Comparison of ENCODE assay signal across 1 cellular context in genomic region chr14:104118006-104118844, GRCh38.
TF ChIP-seq lines count a peak whose summit lies in the region.

No MANE protein-coding gene starts in this region.

TF ChIP-seq in WTC11, 78 proteins besides CTCF, POLR2A, EP300 and RAD21 (continued from another document):
- TF ChIP-seq, protein P1, sequence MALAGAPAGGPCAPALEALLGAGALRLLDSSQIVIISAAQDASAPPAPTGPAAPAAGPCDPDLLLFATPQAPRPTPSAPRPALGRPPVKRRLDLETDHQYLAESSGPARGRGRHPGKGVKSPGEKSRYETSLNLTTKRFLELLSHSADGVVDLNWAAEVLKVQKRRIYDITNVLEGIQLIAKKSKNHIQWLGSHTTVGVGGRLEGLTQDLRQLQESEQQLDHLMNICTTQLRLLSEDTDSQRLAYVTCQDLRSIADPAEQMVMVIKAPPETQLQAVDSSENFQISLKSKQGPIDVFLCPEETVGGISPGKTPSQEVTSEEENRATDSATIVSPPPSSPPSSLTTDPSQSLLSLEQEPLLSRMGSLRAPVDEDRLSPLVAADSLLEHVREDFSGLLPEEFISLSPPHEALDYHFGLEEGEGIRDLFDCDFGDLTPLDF (CRISPR knock-in tag; IDR thresholded peaks at IDR 0.05), result no peak
- TF ChIP-seq CREB1 (CRISPR knock-in tag; IDR thresholded peaks at IDR 0.05) (no peak), CREM (CRISPR knock-in tag; IDR thresholded peaks at IDR 0.05) (no peak), NFYB (CRISPR knock-in tag; conservative IDR thresholded peaks at IDR 0.05; ENCODE audit: low read depth) (no peak), ESRRA (CRISPR knock-in tag; IDR thresholded peaks at IDR 0.05; ENCODE audit: borderline replicate concordance) (no peak), ZBTB21 (CRISPR knock-in tag; IDR thresholded peaks at IDR 0.05; ENCODE audit: borderline replicate concordance) (no peak), ZNF671 (CRISPR knock-in tag; IDR thresholded peaks at IDR 0.05) (no peak)
- TF ChIP-seq, protein P2, sequence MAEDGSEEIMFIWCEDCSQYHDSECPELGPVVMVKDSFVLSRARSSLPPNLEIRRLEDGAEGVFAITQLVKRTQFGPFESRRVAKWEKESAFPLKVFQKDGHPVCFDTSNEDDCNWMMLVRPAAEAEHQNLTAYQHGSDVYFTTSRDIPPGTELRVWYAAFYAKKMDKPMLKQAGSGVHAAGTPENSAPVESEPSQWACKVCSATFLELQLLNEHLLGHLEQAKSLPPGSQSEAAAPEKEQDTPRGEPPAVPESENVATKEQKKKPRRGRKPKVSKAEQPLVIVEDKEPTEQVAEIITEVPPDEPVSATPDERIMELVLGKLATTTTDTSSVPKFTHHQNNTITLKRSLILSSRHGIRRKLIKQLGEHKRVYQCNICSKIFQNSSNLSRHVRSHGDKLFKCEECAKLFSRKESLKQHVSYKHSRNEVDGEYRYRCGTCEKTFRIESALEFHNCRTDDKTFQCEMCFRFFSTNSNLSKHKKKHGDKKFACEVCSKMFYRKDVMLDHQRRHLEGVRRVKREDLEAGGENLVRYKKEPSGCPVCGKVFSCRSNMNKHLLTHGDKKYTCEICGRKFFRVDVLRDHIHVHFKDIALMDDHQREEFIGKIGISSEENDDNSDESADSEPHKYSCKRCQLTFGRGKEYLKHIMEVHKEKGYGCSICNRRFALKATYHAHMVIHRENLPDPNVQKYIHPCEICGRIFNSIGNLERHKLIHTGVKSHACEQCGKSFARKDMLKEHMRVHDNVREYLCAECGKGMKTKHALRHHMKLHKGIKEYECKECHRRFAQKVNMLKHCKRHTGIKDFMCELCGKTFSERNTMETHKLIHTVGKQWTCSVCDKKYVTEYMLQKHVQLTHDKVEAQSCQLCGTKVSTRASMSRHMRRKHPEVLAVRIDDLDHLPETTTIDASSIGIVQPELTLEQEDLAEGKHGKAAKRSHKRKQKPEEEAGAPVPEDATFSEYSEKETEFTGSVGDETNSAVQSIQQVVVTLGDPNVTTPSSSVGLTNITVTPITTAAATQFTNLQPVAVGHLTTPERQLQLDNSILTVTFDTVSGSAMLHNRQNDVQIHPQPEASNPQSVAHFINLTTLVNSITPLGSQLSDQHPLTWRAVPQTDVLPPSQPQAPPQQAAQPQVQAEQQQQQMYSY (CRISPR knock-in tag; IDR thresholded peaks at IDR 0.05), result no peak
